1 cellular context compared by ENCODE assay signal in genomic region chr14:74620497-74620921, GRCh38.
TF ChIP-seq lines count a peak whose summit lies in the region.

No MANE protein-coding gene starts in this region.

TF ChIP-seq in HepG2, 621 proteins besides CTCF, POLR2A, EP300 and RAD21 (continued from another document):
- TF ChIP-seq KIAA2018 (CRISPR knock-in tag; IDR thresholded peaks at IDR 0.05; ENCODE audit: borderline replicate concordance) (no peak), SOX5 (CRISPR knock-in tag; IDR thresholded peaks at IDR 0.05; ENCODE audit: borderline replicate concordance) (peak; percentile 96), ZBTB7B (CRISPR knock-in tag; IDR thresholded peaks at IDR 0.05) (no peak), ARID5B (CRISPR knock-in tag; IDR thresholded peaks at IDR 0.05) (no peak), ZNF614 (CRISPR knock-in tag; IDR thresholded peaks at IDR 0.05; ENCODE audit: borderline replicate concordance) (no peak), SOX13 (IDR thresholded peaks at IDR 0.05) (peak; percentile 78), SOX13 (CRISPR knock-in tag; conservative IDR thresholded peaks at IDR 0.05 in 1 of 2, IDR thresholded peaks at IDR 0.05 in 1 of 2) (peak in 1 of 2 experiments; percentile 93; a peak in 2 of 4 replicates), ZNF12 (CRISPR knock-in tag; IDR thresholded peaks at IDR 0.05) (no peak), ZNF629 (CRISPR knock-in tag; conservative IDR thresholded peaks at IDR 0.05) (no peak), FOSL2 (CRISPR knock-in tag; IDR thresholded peaks at IDR 0.05) (peak; percentile 79), TIGD3 (CRISPR knock-in tag; IDR thresholded peaks at IDR 0.05; ENCODE audit: borderline replicate concordance) (no peak), AKAP8 (CRISPR knock-in tag; IDR thresholded peaks at IDR 0.05) (no peak), ZFY (CRISPR knock-in tag; IDR thresholded peaks at IDR 0.05) (no peak), SOX6 (IDR thresholded peaks at IDR 0.05) (no peak), SOX6 (CRISPR knock-in tag; IDR thresholded peaks at IDR 0.05) (peak; percentile 70), RNF219 (CRISPR knock-in tag; IDR thresholded peaks at IDR 0.05) (no peak), KDM4B (CRISPR knock-in tag; IDR thresholded peaks at IDR 0.05) (no peak), ARID4A (CRISPR knock-in tag; IDR thresholded peaks at IDR 0.05; ENCODE audit: borderline replicate concordance) (no peak), ZEB1 (IDR thresholded peaks at IDR 0.05; ENCODE audit: insufficient replicate concordance, low read depth) (no peak), ATF1 (CRISPR knock-in tag; IDR thresholded peaks at IDR 0.05) (no peak), ZNF441 (CRISPR knock-in tag; IDR thresholded peaks at IDR 0.05; ENCODE audit: borderline replicate concordance) (no peak), ATM (IDR thresholded peaks at IDR 0.05; ENCODE audit: borderline replicate concordance) (no peak), SRF (IDR thresholded peaks at IDR 0.05; ENCODE audit: low read depth, low read length) (no peak), HNF1B (CRISPR knock-in tag; IDR thresholded peaks at IDR 0.05) (0 out of 2 replicates have a peak, but pooled peaks have one; percentile 34), PRPF4 (IDR thresholded peaks at IDR 0.05; ENCODE audit: low read depth, low read length, poor library complexity, severe bottlenecking) (no peak), HNRNPK (IDR thresholded peaks at IDR 0.05; ENCODE audit: low read depth, low read length, poor library complexity, severe bottlenecking) (no peak), ZBTB25 (CRISPR knock-in tag; IDR thresholded peaks at IDR 0.05) (no peak), PHF5A (CRISPR knock-in tag; IDR thresholded peaks at IDR 0.05; ENCODE audit: low read depth, unreplicated experiment) (no peak), CC2D1A (CRISPR knock-in tag; IDR thresholded peaks at IDR 0.05) (no peak), SETDB1 (CRISPR knock-in tag; IDR thresholded peaks at IDR 0.05; ENCODE audit: borderline replicate concordance) (no peak), CCDC6 (CRISPR knock-in tag; IDR thresholded peaks at IDR 0.05) (no peak), ZNF33A (CRISPR knock-in tag; IDR thresholded peaks at IDR 0.05; ENCODE audit: borderline replicate concordance) (no peak), ZNF224 (CRISPR knock-in tag; IDR thresholded peaks at IDR 0.05) (no peak), MXI1 (IDR thresholded peaks at IDR 0.05; ENCODE audit: borderline replicate concordance, low read depth, low read length) (no peak), ZNF432 (CRISPR knock-in tag; IDR thresholded peaks at IDR 0.05; ENCODE audit: borderline replicate concordance) (no peak), PCBP1 (IDR thresholded peaks at IDR 0.05; ENCODE audit: borderline replicate concordance, low read depth, low read length) (no peak)
TF ChIP-seq in HepG2: peak in this region for 5.
